Comparison of ENCODE assay signal across 8 cellular contexts in genomic region chr16:88812737-88813395, GRCh38. TPM values are rescaled to one million over a fixed set of nuclear protein-coding genes. Genes with fewer than 3 reads are reported as not detected.
DNase-seq lines count a peak whose midpoint lies in the region; ATAC-seq, FAIRE-seq and TF ChIP-seq lines count a peak whose summit lies in the region.
"Not testable (repeated sequence)": the region's sequence is repeated elsewhere in the genome, so short reads cannot be mapped to it uniquely, and the experiment has no call there.

No MANE protein-coding gene starts in this region.

- peak overlapping the region; percentile 98 for H3K4me2 ChIP-seq in SK-N-SH

- H4K20me1 ChIP-seq in SK-N-SH (ENCODE audit: insufficient read depth), result peaks cover 21% of the 10 kb centered on the region

- not testable (repeated sequence) for H3K9me3 ChIP-seq in SK-N-SH, pancreas, tibial artery

- CTCF ChIA-PET in SK-N-SH (lab: Yijun Ruan, JAX), result interaction anchor here (0.6 to 9.1 kb wide), 16 partner anchors 9 to 403 kb away, joined by 3 to 82 read pairs (median 4); partner anchors contain the start of genes CDH15, GALNS and TRAPPC2L

- H3F3A ChIP-seq in SK-N-SH (replicated peaks; ENCODE audit: insufficient read depth), result peaks cover 25% of the 10 kb centered on the region

- H3K4me3 Mint-ChIP-seq in activated naive CD8-positive, alpha-beta T cell treated with anti-CD3 and anti-CD28 coated beads, Interleukin-2, amount 50 U/mL, for 24 hours, result peak overlapping the region; percentile 87

- peak overlapping the region; percentile 89; the same call in 1 of the 2 replicates for H2AFZ ChIP-seq in SK-N-SH (ENCODE audit: low read depth)

- not testable (repeated sequence) for ATAC-seq in activated naive CD8-positive, alpha-beta T cell treated with anti-CD3 and anti-CD28 coated beads, Interleukin-2, amount 50 U/mL, for 24 hours; pancreas

- not testable (repeated sequence) for H3K27me3 Mint-ChIP-seq in activated naive CD8-positive, alpha-beta T cell treated with anti-CD3 and anti-CD28 coated beads, Interleukin-2, amount 50 U/mL, for 24 hours

- TF ChIP-seq CTCF in D721Med (IDR thresholded peaks at IDR 0.05; ENCODE audit: insufficient read depth, missing control alignments), result peak; percentile 5
- not testable (repeated sequence) for TF ChIP-seq CTCF in SK-N-SH (IDR thresholded peaks at IDR 0.05); pancreas (IDR thresholded peaks at IDR 0.05); tibial artery (IDR thresholded peaks at IDR 0.05)

- not testable (repeated sequence) for TF ChIP-seq RAD21 in Ishikawa (IDR thresholded peaks at IDR 0.05; ENCODE audit: low read depth); SK-N-SH (IDR thresholded peaks at IDR 0.05; ENCODE audit: low read length)

- H3K4me1 ChIP-seq in SK-N-SH (ENCODE audit: control insufficient read depth in 1 of 2, insufficient read depth in 2 of 2, low read depth in 1 of 2, low read length in 1 of 2), result peaks cover 10 to 29% of the 10 kb centered on the region in 2 experiments; a peak in 2 of 4 replicates
- H3K4me1 ChIP-seq in pancreas, result peaks cover 0 to 12% (median 11%) of the 10 kb centered on the region in 3 donors
- H3K4me1 ChIP-seq in tibial artery, result peaks cover 0 to 33% (median 26%) of the 10 kb centered on the region in 4 donors

- H3K27ac Mint-ChIP-seq in activated naive CD8-positive, alpha-beta T cell treated with anti-CD3 and anti-CD28 coated beads, Interleukin-2, amount 50 U/mL, for 24 hours, result peak overlapping the region; percentile 86

- H3K36me3 ChIP-seq in SK-N-SH (replicated peaks in 1 of 2; ENCODE audit: control insufficient read depth in 1 of 2, insufficient read depth in 2 of 2, low read length in 1 of 2) (peaks cover 0 to 15% of the 10 kb centered on the region in 2 experiments), tibial artery (peaks cover 0 to 23% (median 13%) of the 10 kb centered on the region in 3 donors)
- H3K36me3 ChIP-seq in pancreas, result not testable (repeated sequence)

- FAIRE-seq in D721Med (lab: Jason Lieb, UNC); pancreas (lab: Jason Lieb, UNC): not testable (repeated sequence)

- DNase-seq in D721Med (ENCODE audit: insufficient read length, low spot score); SK-N-SH; epithelial cell of prostate (ENCODE audit: low read depth, low spot score): not testable (repeated sequence)
- peak; percentile 36 for DNase-seq in activated naive CD8-positive, alpha-beta T cell treated with anti-CD3 and anti-CD28 coated beads, Interleukin-2, amount 50 U/mL, for 24 hours
- DNase-seq in left kidney (ENCODE audit: low read depth, low spot score) (peak; percentile 47), pancreas (peak in 3 of 6 donors; percentile 51 to 83 (median 63)), tibial artery (peak; percentile 64 to 88)

- H3K27ac ChIP-seq in SK-N-SH (ENCODE audit: low read depth in 2 of 2, low read length in 1 of 2), result peak overlapping the region; percentile 79 to 91
- H3K27ac ChIP-seq in epithelial cell of prostate, result peak overlapping the region; percentile 80
- peak overlapping the region; percentile 85 to 95 (median 88) for H3K27ac ChIP-seq in pancreas
- peak overlapping the region; percentile 90 to 91 for H3K27ac ChIP-seq in tibial artery

- peak overlapping the region; percentile 78; the same call in 1 of the 2 replicates for H3K9ac ChIP-seq in SK-N-SH

- H3K9me2 ChIP-seq in SK-N-SH, result not testable (repeated sequence)

- not testable (repeated sequence) for H3K27me3 ChIP-seq in SK-N-SH (ENCODE audit: insufficient read depth); pancreas; tibial artery

- H3K4me3 ChIP-seq in SK-N-SH (ENCODE audit: low read depth in 2 of 2, low read length in 1 of 2) (peak overlapping the region; percentile 73 to 74), pancreas (peak overlapping the region; percentile 49 to 100 (median 78)), tibial artery (peak overlapping the region; percentile 77 to 93)

- peaks cover 24% of the 10 kb centered on the region for H3K36me3 Mint-ChIP-seq in activated naive CD8-positive, alpha-beta T cell treated with anti-CD3 and anti-CD28 coated beads, Interleukin-2, amount 50 U/mL, for 24 hours (ENCODE audit: low read depth)

- intact Hi-C loops in pancreas (cut with DNase I), result loop anchor here in 1 of 3 donors (10.0 kb wide), 1 partner anchor 362 kb away; the partner anchor contains the start of gene CDH15
- intact Hi-C loops in tibial artery (cut with DNase I; ENCODE audit: low total_unique reads), result loop anchor here (1.0 to 10.0 kb wide), 2 partner anchors 42 to 238 kb away; partner anchors contain the start of gene ZC3H18

- H3K79me2 ChIP-seq in SK-N-SH (ENCODE audit: insufficient read depth), result peaks cover 14% of the 10 kb centered on the region

- not testable (repeated sequence) for H3K9me3 Mint-ChIP-seq in activated naive CD8-positive, alpha-beta T cell treated with anti-CD3 and anti-CD28 coated beads, Interleukin-2, amount 50 U/mL, for 24 hours

- POLR2A ChIA-PET in SK-N-SH (lab: Yijun Ruan, JAX), result interaction anchor here (1.4 kb wide), 1 partner anchor 45 kb away, joined by 7 read pairs; the partner anchor contains the start of gene TRAPPC2L

- peaks cover 22% of the 10 kb centered on the region for H3K4me1 Mint-ChIP-seq in activated naive CD8-positive, alpha-beta T cell treated with anti-CD3 and anti-CD28 coated beads, Interleukin-2, amount 50 U/mL, for 24 hours

- WGBS in SK-N-SH (ENCODE audit: low lambda C conversion rate), result 57% methylated on average over 18 of the region's 35 CpGs
- 62 to 68% methylated on average over 35 of the region's 35 CpGs for WGBS in pancreas, 2 donors

- not testable (repeated sequence) for TF ChIP-seq EP300 in Ishikawa (IDR thresholded peaks at IDR 0.05; ENCODE audit: borderline replicate concordance); SK-N-SH (IDR thresholded peaks at IDR 0.05; ENCODE audit: borderline replicate concordance in 1 of 2, low read depth in 1 of 2, low read length in 1 of 2)

TF ChIP-seq in Ishikawa, 13 proteins besides CTCF, POLR2A, EP300 and RAD21:
- peak; percentile 2; the same call in 1 of the 2 replicates for TF ChIP-seq CEBPB (IDR thresholded peaks at IDR 0.05)

RNA-seq across cellular contexts. Expression of gene APRT, which starts 1.1 kb away (rescaled TPM):
- polyA plus RNA-seq in SK-N-SH (2012; rRNA removed), result 178 and 192 TPM in 2 replicates
- 87.4 and 115 TPM in 2 replicates for polyA plus RNA-seq in SK-N-SH (2012; cell fraction: cytosol; rRNA removed)
- polyA plus RNA-seq in SK-N-SH (2012; cell fraction: nucleus; rRNA removed), result 186 and 231 TPM in 2 replicates
- total RNA-seq in pancreas, result 10 to 100 TPM; 38.8 to 85.4 (median 61.6) TPM
- 10 to 100 TPM; 82.7 to 88.2 TPM for polyA plus RNA-seq in pancreas

RNA-seq across cellular contexts. Expression of gene CDT1, which starts 9.3 kb away (rescaled TPM):
- polyA plus RNA-seq in SK-N-SH (2012; rRNA removed), result 3.1 and 6.1 TPM in 2 replicates
- 1.5 and 4.3 TPM in 2 replicates for polyA plus RNA-seq in SK-N-SH (2012; cell fraction: cytosol; rRNA removed)
- polyA plus RNA-seq in SK-N-SH (2012; cell fraction: nucleus; rRNA removed), result 8.0 and 8.2 TPM in 2 replicates
- total RNA-seq in pancreas, result 1 to 10 TPM in 4 of 6 donors, under 1 TPM in 2; 0.12 to 1.8 (median 1.4) TPM
- polyA plus RNA-seq in pancreas, result under 1 TPM; 0.30 to 0.35 TPM

RNA-seq across cellular contexts. Expression of gene PIEZO1, which starts 27.8 kb away (rescaled TPM):
- polyA plus RNA-seq in SK-N-SH (2012; rRNA removed), result 111 and 184 TPM in 2 replicates
- 45.3 and 86.3 TPM in 2 replicates for polyA plus RNA-seq in SK-N-SH (2012; cell fraction: cytosol; rRNA removed)
- polyA plus RNA-seq in SK-N-SH (2012; cell fraction: nucleus; rRNA removed), result 670 and 1,039 TPM in 2 replicates
- 10 to 100 TPM; 16.3 to 72.0 (median 23.9) TPM for total RNA-seq in pancreas
- 100 to 1,000 TPM; 189 to 255 TPM for polyA plus RNA-seq in pancreas

RNA-seq across cellular contexts. Expression of gene GALNS, which starts 43.9 kb away (rescaled TPM):
- polyA plus RNA-seq in SK-N-SH (2012; rRNA removed) (13.8 and 16.5 TPM in 2 replicates), pancreas (10 to 100 TPM; 18.0 to 26.1 TPM)
- polyA plus RNA-seq in SK-N-SH (2012; cell fraction: cytosol; rRNA removed), result 12.1 and 15.9 TPM in 2 replicates
- 43.5 and 44.1 TPM in 2 replicates for polyA plus RNA-seq in SK-N-SH (2012; cell fraction: nucleus; rRNA removed)
- 10 to 100 TPM in 2 of 6 donors, 1 to 10 TPM in 4; 5.7 to 19.2 (median 7.2) TPM for total RNA-seq in pancreas

RNA-seq across cellular contexts. Expression of gene TRAPPC2L, which starts 44.1 kb away (rescaled TPM):
- 73.9 and 74.4 TPM in 2 replicates for polyA plus RNA-seq in SK-N-SH (2012; rRNA removed)
- polyA plus RNA-seq in SK-N-SH (2012; cell fraction: cytosol; rRNA removed), result 52.1 and 63.3 TPM in 2 replicates
- 68.2 and 74.9 TPM in 2 replicates for polyA plus RNA-seq in SK-N-SH (2012; cell fraction: nucleus; rRNA removed)
- 10 to 100 TPM; 16.0 to 35.5 (median 23.0) TPM for total RNA-seq in pancreas
- polyA plus RNA-seq in pancreas, result 10 to 100 TPM; 49.2 to 55.2 TPM
